In genomic region chr15:97976129-97976528, GRCh38 we compare ENCODE assay signal across 24 cellular contexts. TPM values are rescaled to one million over a fixed set of nuclear protein-coding genes. Genes with fewer than 3 reads are reported as not detected.
DNase-seq lines count a peak whose midpoint lies in the region; ATAC-seq, FAIRE-seq and TF ChIP-seq lines count a peak whose summit lies in the region.
"Had no signal": no experiment of that assay in that cellular context is flagged by ENCODE, and none has a peak within 500 bp of the region (broad histone marks: within the 10 kb centered on the region; RNA-seq: fewer than 3 reads in every experiment).

No MANE protein-coding gene starts in this region.

- dilution Hi-C loops in mammary epithelial cell (cut with HindIII; ENCODE audit: low sequenced_read_pairs) = loop anchor here (10.0 kb wide), 1 partner anchor 189 kb away; no protein-coding TSS in a partner anchor

- TF ChIP-seq POLR2A in breast epithelium (IDR thresholded peaks at IDR 0.05) (no peak), H1 (IDR thresholded peaks at IDR 0.05; ENCODE audit: control extremely low read depth in 1 of 2, low read depth in 2 of 2, low read length in 2 of 2) (no peak)

- intact Hi-C loops in mammary epithelial cell (cut with micrococcal nuclease) (loop anchor here (5.0 kb wide), 1 partner anchor 111 kb away; no protein-coding TSS in a partner anchor), breast epithelium (cut with DNase I; ENCODE audit: low total_unique reads) (no loop called here), dorsolateral prefrontal cortex (cut with DNase I) (no loop called here)

- DNase-seq in mammary epithelial cell (no peak), breast epithelium (ENCODE audit: low spot score in 2 of 2) (no peak), H1 (ENCODE audit: low read depth in 1 of 2, low spot score in 2 of 2) (no peak), foreskin keratinocyte (peak in 1 of 2 donors; percentile 55), HT-29 (ENCODE audit: low spot score) (no peak), nephron progenitor cell (no peak), dorsolateral prefrontal cortex (no peak)
- DNase-seq: ACHN; BE2C; C1 segment of cervical spinal cord; CD4-positive, CD25-positive, alpha-beta regulatory T cell; CD8-positive, alpha-beta memory T cell; COR-L47; DMS 273 treated with DMSO at 0.1 percent for 48 hours; DMS53; H7; HFFc6 had no signal

- H3K9ac ChIP-seq in mammary epithelial cell (ENCODE audit: insufficient read depth, low read length) = no peak overlapping the region
- H3K9ac ChIP-seq in H1 (replicated peaks in 1 of 4; ENCODE audit: extremely low read depth in 1 of 4, low read depth in 3 of 4, low read length in 3 of 4) = no peak overlapping the region

- peak overlapping the region; percentile 68 for H3K4me2 ChIP-seq in mammary epithelial cell (ENCODE audit: insufficient read depth, low read depth, low read length)
- H3K4me2 ChIP-seq in H1 (ENCODE audit: insufficient read depth in 1 of 2, low read depth in 2 of 2, low read length in 2 of 2) = no peak overlapping the region
- H3K4me2 ChIP-seq: GM23338 had no signal

- H4K91ac ChIP-seq in H1 (replicated peaks; ENCODE audit: insufficient read length, low read length) = no peak overlapping the region

- no peaks in the 10 kb centered on the region for H3K9me3 Mint-ChIP-seq in nephron progenitor cell
- H3K9me3 Mint-ChIP-seq: GM23338, HFFc6 had no signal

- H3K4me1 ChIP-seq in mammary epithelial cell (ENCODE audit: insufficient read depth, low read length) (peaks cover 23% of the 10 kb centered on the region), breast epithelium (no peaks in the 10 kb centered on the region), H1 (replicated peaks in 1 of 4; ENCODE audit: control insufficient read depth in 3 of 4, insufficient read depth in 4 of 4, low read length in 3 of 4) (no peaks in the 10 kb centered on the region), foreskin keratinocyte (peaks cover 19% of the 10 kb centered on the region)
- H3K4me1 ChIP-seq: BE2C had no signal

- H2BK120ac ChIP-seq in H1 (replicated peaks; ENCODE audit: low read depth, low read length) = no peak overlapping the region

- H3K9me3 ChIP-seq in mammary epithelial cell (replicated peaks; ENCODE audit: insufficient read depth, low read length) (no peaks in the 10 kb centered on the region), breast epithelium (no peaks in the 10 kb centered on the region), H1 (ENCODE audit: insufficient read depth in 2 of 2, low read depth in 1 of 2, low read length in 1 of 2) (no peaks in the 10 kb centered on the region)
- H3K9me3 ChIP-seq: BE2C had no signal

- H2AFZ ChIP-seq in mammary epithelial cell (ENCODE audit: low read depth, low read length) (peak overlapping the region; percentile 27), H1 (ENCODE audit: low read length) (no peak overlapping the region)
- H2AFZ ChIP-seq: GM23338 had no signal

- H4K8ac ChIP-seq in H1 (ENCODE audit: extremely low read depth, insufficient read depth, low read length) = no peak overlapping the region

- 62% methylated on average over 8 of the region's 8 CpGs for WGBS in mammary epithelial cell (ENCODE audit: low coverage, missing lambda C conversion rate)
- WGBS in H1 (ENCODE audit: extremely low coverage in 1 of 2, insufficient coverage in 1 of 2, insufficient read length in 1 of 2, insufficient replicate concordance in 2 of 2, low coverage in 1 of 2, low lambda C conversion rate in 2 of 2, missing lambda C conversion rate in 1 of 2), 2 experiments = 93% methylated on average over 8 of the region's 8 CpGs; no CpG with 5 or more reads in 1 of the 2 experiments

- H3K79me1 ChIP-seq in H1 (ENCODE audit: low read depth, low read length) = no peaks in the 10 kb centered on the region

- H3K79me2 ChIP-seq in mammary epithelial cell (ENCODE audit: insufficient read depth, low read length) = no peaks in the 10 kb centered on the region
- no peaks in the 10 kb centered on the region for H3K79me2 ChIP-seq in H1 (ENCODE audit: control insufficient read depth in 1 of 2, insufficient read depth in 2 of 2, low read length in 2 of 2)

- H3K36me3 ChIP-seq in mammary epithelial cell (ENCODE audit: insufficient read depth, low read length) = peaks cover 14% of the 10 kb centered on the region
- no peaks in the 10 kb centered on the region for H3K36me3 ChIP-seq in breast epithelium
- peaks cover 0 to 8% (median under 1%) of the 10 kb centered on the region in 4 experiments; a peak in 2 of 8 replicates for H3K36me3 ChIP-seq in H1 (ENCODE audit: control insufficient read depth in 2 of 4, insufficient read depth in 4 of 4, low read length in 3 of 4)

- no peak overlapping the region for H2BK12ac ChIP-seq in H1 (ENCODE audit: low read depth, low read length)

- no peak overlapping the region for H3K4me3 ChIP-seq in mammary epithelial cell (replicated peaks in 1 of 3; ENCODE audit: insufficient read depth in 1 of 3, low read depth in 2 of 3, low read length in 3 of 3)
- no peak overlapping the region for H3K4me3 ChIP-seq in breast epithelium
- H3K4me3 ChIP-seq in H1 (ENCODE audit: extremely low read depth in 1 of 4, insufficient read depth in 2 of 4, low read depth in 3 of 4, low read length in 4 of 4) = no peak overlapping the region
- H3K4me3 ChIP-seq in dorsolateral prefrontal cortex = no peak overlapping the region
- H3K4me3 ChIP-seq: GM23338 had no signal

- no peak overlapping the region for H2BK5ac ChIP-seq in H1 (ENCODE audit: low read depth, low read length)

- peaks cover 29% of the 10 kb centered on the region for H3K36me3 Mint-ChIP-seq in nephron progenitor cell (ENCODE audit: low read depth)
- H3K36me3 Mint-ChIP-seq: CD8-positive, alpha-beta memory T cell; IgD-negative memory B cell had no signal

- no peak overlapping the region for H3K18ac ChIP-seq in H1 (ENCODE audit: extremely low read depth, low read length)

- H3K27ac Mint-ChIP-seq in nephron progenitor cell = no peak overlapping the region
- H3K27ac Mint-ChIP-seq: CD4-positive, CD25-positive, alpha-beta regulatory T cell; GM23338; HFFc6; IgD-negative memory B cell had no signal

- H4K5ac ChIP-seq in H1 (ENCODE audit: insufficient read length, low read depth, low read length) = no peak overlapping the region

- no peak overlapping the region for H2AK5ac ChIP-seq in H1 (ENCODE audit: low read depth, low read length)

- H2BK20ac ChIP-seq in H1 (ENCODE audit: low read length) = no peak overlapping the region

- no peak overlapping the region for H3K14ac ChIP-seq in H1 (ENCODE audit: insufficient read length)

- CTCF ChIA-PET in mammary epithelial cell (lab: Charles Lee; ENCODE audit: low non-redundant PET) = no interaction called here
- CTCF ChIA-PET in H1 (lab: Charles Lee; ENCODE audit: partially characterized antibody) = interaction anchor here (2.1 to 2.7 kb wide), 3 partner anchors 20 to 71 kb away, joined by 6 to 14 read pairs (median 6); no protein-coding TSS in a partner anchor

- ATAC-seq in foreskin keratinocyte = no peak
- ATAC-seq: GM23338, HCT116, HepG2 had no signal

- no peak for TF ChIP-seq RAD21 in H1 (IDR thresholded peaks at IDR 0.05 in 1 of 2, conservative IDR thresholded peaks at IDR 0.05 in 1 of 2; ENCODE audit: low read depth in 2 of 2, low read length in 2 of 2)

- H3K23ac ChIP-seq in H1 (ENCODE audit: insufficient read length) = peak overlapping the region; percentile 89

- H3K4ac ChIP-seq in H1 (replicated peaks; ENCODE audit: insufficient read length, low read depth, low read length) = no peak overlapping the region

- H3K23me2 ChIP-seq in H1 (ENCODE audit: low read depth, low read length) = no peaks in the 10 kb centered on the region

- H3K27ac ChIP-seq in mammary epithelial cell (ENCODE audit: insufficient read depth, low read depth, low read length) (peak overlapping the region; percentile 88), breast epithelium (no peak overlapping the region), H1 (ENCODE audit: low read depth, low read length) (no peak overlapping the region), foreskin keratinocyte (peak overlapping the region; percentile 94), dorsolateral prefrontal cortex (no peak overlapping the region)

- POLR2A ChIA-PET in H1 (lab: Charles Lee; ENCODE audit: partially characterized antibody) = no interaction called here

- no peak for TF ChIP-seq EP300 in H1 (IDR thresholded peaks at IDR 0.05; ENCODE audit: borderline replicate concordance in 1 of 2, low read depth in 2 of 2, low read length in 2 of 2)

- no peak overlapping the region for H3K4me3 Mint-ChIP-seq in nephron progenitor cell
- H3K4me3 Mint-ChIP-seq: CD4-positive, CD25-positive, alpha-beta regulatory T cell; CD8-positive, alpha-beta memory T cell; GM23338; HFFc6; IgD-negative memory B cell had no signal

- H4K20me1 ChIP-seq in mammary epithelial cell (ENCODE audit: insufficient read depth, low read length) = no peaks in the 10 kb centered on the region
- H4K20me1 ChIP-seq in H1 (replicated peaks in 1 of 2; ENCODE audit: control insufficient read depth in 1 of 2, insufficient read depth in 2 of 2, low read length in 2 of 2) = no peaks in the 10 kb centered on the region

- in situ Hi-C loops in mammary epithelial cell (cut with MboI; ENCODE audit: low sequenced_read_pairs in 2 of 2) = no loop called here

- H2BK15ac ChIP-seq in H1 (ENCODE audit: low read length) = no peak overlapping the region

- BruUV-seq in mammary epithelial cell (replicated peaks; lab: Mats Ljungman, UMichigan) = no TSS peak

- H3K56ac ChIP-seq in H1 (replicated peaks; ENCODE audit: insufficient read length, low read depth, low read length) = no peak overlapping the region

- FAIRE-seq in H1 (lab: Jason Lieb, UNC) = no peak
- FAIRE-seq: A204.1, G401.6, GM12891, HepG2 had no signal

- H3K27me3 ChIP-seq in mammary epithelial cell (ENCODE audit: insufficient read depth, low read length) (no peaks in the 10 kb centered on the region), breast epithelium (no peaks in the 10 kb centered on the region), H1 (replicated peaks in 1 of 4; ENCODE audit: control insufficient read depth in 3 of 4, extremely low read depth in 1 of 4, insufficient read depth in 3 of 4, low read length in 3 of 4) (no peaks in the 10 kb centered on the region), foreskin keratinocyte (no peaks in the 10 kb centered on the region), dorsolateral prefrontal cortex (no peaks in the 10 kb centered on the region)
- H3K27me3 ChIP-seq: BE2C had no signal

- H3K4me1 Mint-ChIP-seq in nephron progenitor cell = peaks cover 15% of the 10 kb centered on the region
- H3K4me1 Mint-ChIP-seq: CD8-positive, alpha-beta memory T cell; GM23338 had no signal

- peaks cover 7% of the 10 kb centered on the region for H3K27me3 Mint-ChIP-seq in nephron progenitor cell (ENCODE audit: low read depth, poor library complexity)
- H3K27me3 Mint-ChIP-seq: CD4-positive, CD25-positive, alpha-beta regulatory T cell; CD8-positive, alpha-beta memory T cell; IgD-negative memory B cell had no signal

- TF ChIP-seq CTCF in mammary epithelial cell (conservative IDR thresholded peaks at IDR 0.05 in 1 of 2, IDR thresholded peaks at IDR 0.05 in 1 of 2; ENCODE audit: extremely low read depth in 1 of 2, insufficient read depth in 1 of 2, low read depth in 1 of 2, low read length in 2 of 2) (no peak), breast epithelium (IDR thresholded peaks at IDR 0.05) (no peak), H1 (IDR thresholded peaks at IDR 0.05; ENCODE audit: control extremely low read depth in 1 of 3, insufficient read depth in 1 of 3, low read depth in 1 of 3, low read length in 3 of 3) (no peak), foreskin keratinocyte (conservative IDR thresholded peaks at IDR 0.05) (no peak), nephron progenitor cell (IDR thresholded peaks at IDR 0.05) (no peak), dorsolateral prefrontal cortex (IDR thresholded peaks at IDR 0.05 in 54 of 56, conservative IDR thresholded peaks at IDR 0.05 in 2 of 56; ENCODE audit: low read depth in 1 of 56, partially characterized antibody in 56 of 56) (no peak)

RNA-seq across cellular contexts. Expression of gene ARRDC4, which starts 15.6 kb away (rescaled TPM):
- total RNA-seq in mammary epithelial cell (10 to 100 TPM; 18.3 to 61.5 TPM), breast epithelium (10 to 100 TPM; 13.9 to 25.8 (median 20.0) TPM), foreskin keratinocyte (9.0 and 14.0 TPM in 2 replicates), dorsolateral prefrontal cortex (10 to 100 TPM; 10.1 to 66.7 (median 25.5) TPM)
- polyA plus RNA-seq in mammary epithelial cell (8.9 TPM), H1 (2011; rRNA removed) (3.5 TPM in 2 replicates), foreskin keratinocyte (3.8 and 4.9 TPM in 2 replicates)
- polyA minus RNA-seq in mammary epithelial cell = 8.0 TPM
- total RNA-seq in H1 (2021; fragmentation: NEBNext Ultra II Directional; extraction: Animal tissue kit (Norgen Biotek cat#: 25700)) = 3.7 and 3.8 TPM in 2 replicates
- 5.8 TPM for polyA plus RNA-seq in H1 (2011; cell fraction: cytosol; rRNA removed)
- 3.7 TPM for polyA plus RNA-seq in H1 (2011; cell fraction: nucleus; rRNA removed)
- 2.4 to 3.8 TPM (median 3.4 TPM) in 4 replicates for polyA plus RNA-seq in H1 (2012, experiment 1 of 2)
- polyA plus RNA-seq in H1 (2012, experiment 2 of 2) = 0.34 TPM
- polyA plus RNA-seq in H1 (2013, experiment 1 of 2) = 2.2 TPM
- 2.2 TPM for polyA plus RNA-seq in H1 (2013, experiment 2 of 2)
- polyA minus RNA-seq in H1 (2011; rRNA and poly(A)+ RNA removed) = 4.4 and 5.6 TPM in 2 replicates
- 3.7 TPM for polyA minus RNA-seq in H1 (2011; cell fraction: cytosol; rRNA and poly(A)+ RNA removed)
- polyA minus RNA-seq in H1 (2011; cell fraction: nucleus; rRNA and poly(A)+ RNA removed) = 3.9 TPM
- total RNA-seq in HT-29 (2014; rRNA removed; shearing (Covaris generic)) = 3.8 and 5.1 TPM in 2 replicates

Comparison
In these comparisons a context has a peak if more than half of its experiments do, and no peak if none do; other contexts are left out.
1. H3K27ac ChIP-seq: peak in mammary epithelial cell (single experiment) and foreskin keratinocyte (single experiment); none in breast epithelium (0 of 2), H1 (single experiment) and dorsolateral prefrontal cortex (0 of 59).